18 cellular contexts compared by ENCODE assay signal in genomic region chr5:166671818-166672217, GRCh38.
DNase-seq lines count a peak whose midpoint lies in the region; ATAC-seq, FAIRE-seq and TF ChIP-seq lines count a peak whose summit lies in the region.
"Had no signal": no experiment of that assay in that cellular context is flagged by ENCODE, and none has a peak within 500 bp of the region (broad histone marks: within the 10 kb centered on the region; RNA-seq: fewer than 3 reads in every experiment).

No MANE protein-coding gene starts in this region.

- no peaks in the 10 kb centered on the region for H3K4me1 ChIP-seq in astrocyte (ENCODE audit: insufficient read depth, low read length)
- H3K4me1 ChIP-seq: Peyer's patch had no signal

- H3K4me3 ChIP-seq in astrocyte (ENCODE audit: insufficient read depth, low read depth, low read length) = no peak overlapping the region
- H3K4me3 ChIP-seq: Peyer's patch, SK-N-MC had no signal

- H3K27ac Mint-ChIP-seq in astrocyte (ENCODE audit: unreplicated experiment) (peak overlapping the region; percentile 92), T-cell (no peak overlapping the region)
- H3K27ac Mint-ChIP-seq: B cell; CD4-positive, CD25-positive, alpha-beta regulatory T cell; HFFc6 had no signal

- H3K4me1 Mint-ChIP-seq in astrocyte (ENCODE audit: low read depth, unreplicated experiment) = peaks cover 30% of the 10 kb centered on the region
- H3K4me1 Mint-ChIP-seq in T-cell = no peaks in the 10 kb centered on the region
- H3K4me1 Mint-ChIP-seq: B cell; CD4-positive, CD25-positive, alpha-beta regulatory T cell had no signal

- H3K36me3 Mint-ChIP-seq in astrocyte (ENCODE audit: low read depth, unreplicated experiment) (no peaks in the 10 kb centered on the region), T-cell (no peaks in the 10 kb centered on the region)
- H3K36me3 Mint-ChIP-seq: CD4-positive, CD25-positive, alpha-beta regulatory T cell had no signal

- no peak for ATAC-seq in T-cell (replicated peaks in 1 of 4)
- ATAC-seq in GM21423 (IDR thresholded peaks at IDR 0.05; ENCODE audit: unreplicated experiment) = no peak
- no peak for ATAC-seq in GM21717 (IDR thresholded peaks at IDR 0.05; ENCODE audit: unreplicated experiment)

- H3K9me3 Mint-ChIP-seq in astrocyte (ENCODE audit: unreplicated experiment) = peaks cover 2% of the 10 kb centered on the region
- peaks cover 16 to 30% (median 17%) of the 10 kb centered on the region in 3 donors for H3K9me3 Mint-ChIP-seq in T-cell

- no peak overlapping the region for H3K27ac ChIP-seq in astrocyte (ENCODE audit: low read depth, low read length)
- H3K27ac ChIP-seq: Peyer's patch, SK-N-MC had no signal

- peak; percentile 9 for DNase-seq in HTR-8/SVneo (ENCODE audit: insufficient read length, low spot score)
- DNase-seq in astrocyte (ENCODE audit: low read depth) = no peak
- DNase-seq in iris pigment epithelial cell (ENCODE audit: low read depth) = peak; percentile 9
- no peak for DNase-seq in glomerular visceral epithelial cell (ENCODE audit: extremely low spot score)
- no peak for DNase-seq in T-cell
- DNase-seq: ACHN; CD4-positive, CD25-positive, alpha-beta regulatory T cell; GOT3; HFFc6; NCI-H1092; NCI-H2081 treated with DMSO at 0.1 percent for 48 hours; NCI-H510A treated with DMSO at 0.1 percent for 48 hours; Peyer's patch; Right ventricle myocardium superior had no signal

- no peak overlapping the region for H3K4me2 ChIP-seq in astrocyte (ENCODE audit: low read length)

- H4K20me1 ChIP-seq in astrocyte (ENCODE audit: insufficient read depth, low read length) = no peaks in the 10 kb centered on the region

- no peaks in the 10 kb centered on the region for H3K27me3 ChIP-seq in astrocyte (ENCODE audit: insufficient read depth, low read length)
- H3K27me3 ChIP-seq: Peyer's patch had no signal

- H3K79me2 ChIP-seq in astrocyte (ENCODE audit: insufficient read depth, low read length) = no peaks in the 10 kb centered on the region

- CTCF ChIA-PET in T-cell (lab: Charles Lee) = no interaction called here

- FAIRE-seq in HTR-8/SVneo (lab: Jason Lieb, UNC) (peak; percentile 68), astrocyte (lab: Jason Lieb, UNC) (no peak)

- H3K27me3 Mint-ChIP-seq in astrocyte (ENCODE audit: low read depth, unreplicated experiment) = no peaks in the 10 kb centered on the region
- no peaks in the 10 kb centered on the region for H3K27me3 Mint-ChIP-seq in T-cell
- H3K27me3 Mint-ChIP-seq: B cell; CD4-positive, CD25-positive, alpha-beta regulatory T cell had no signal

- H3K9me3 ChIP-seq in astrocyte (ENCODE audit: insufficient read depth, low read depth, low read length) = no peaks in the 10 kb centered on the region
- H3K9me3 ChIP-seq: Peyer's patch had no signal

- TF ChIP-seq CTCF in astrocyte (IDR thresholded peaks at IDR 0.05; ENCODE audit: insufficient read depth, low read depth, low read length) = no peak

- no peak overlapping the region for H3K9ac ChIP-seq in astrocyte (ENCODE audit: low read length)

- no peak overlapping the region for H3K4me3 Mint-ChIP-seq in astrocyte (ENCODE audit: unreplicated experiment)
- no peak overlapping the region for H3K4me3 Mint-ChIP-seq in T-cell
- H3K4me3 Mint-ChIP-seq: B cell; CD4-positive, CD25-positive, alpha-beta regulatory T cell; HFFc6 had no signal

- H3K36me3 ChIP-seq in astrocyte (ENCODE audit: insufficient read depth, low read length) = no peaks in the 10 kb centered on the region
- H3K36me3 ChIP-seq: Peyer's patch had no signal

- POLR2A ChIA-PET in T-cell (lab: Charles Lee) = no interaction called here

- no peak overlapping the region for H2AFZ ChIP-seq in astrocyte (ENCODE audit: low read depth, low read length)

Comparison
In these comparisons a context has a peak if more than half of its experiments do, and no peak if none do; other contexts are left out.
1. DNase-seq: peak in HTR-8/SVneo (single experiment) and iris pigment epithelial cell (single experiment); none in astrocyte (single experiment), glomerular visceral epithelial cell (single experiment) and T-cell (0 of 34).